8 cellular contexts compared by ENCODE assay signal in the genomic region with DNA sequence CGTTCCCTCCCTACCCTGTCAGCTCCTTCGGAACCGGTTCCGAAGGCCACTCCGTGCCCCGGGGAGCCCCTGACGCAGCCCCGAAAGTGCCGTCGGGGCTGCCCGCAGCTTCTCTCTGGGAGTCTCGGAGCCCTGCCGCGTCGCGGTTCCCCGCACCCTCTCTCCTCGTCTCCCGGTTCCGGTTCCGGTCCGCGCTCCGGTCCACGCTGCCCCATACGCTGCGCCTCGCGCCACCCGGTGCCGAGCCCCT. TPM values are rescaled to one million over a fixed set of nuclear protein-coding genes. Genes with fewer than 3 reads are reported as not detected.
DNase-seq lines count a peak whose midpoint lies in the region; ATAC-seq and TF ChIP-seq lines count a peak whose summit lies in the region.

No MANE protein-coding gene starts in this region.

- peaks cover 34% of the 10 kb centered on the region for H3K36me3 ChIP-seq in CD8-positive, alpha-beta T cell (ENCODE audit: insufficient read depth, low read length)
- peaks cover 5 to 38% of the 10 kb centered on the region in 2 donors for H3K36me3 ChIP-seq in esophagus (ENCODE audit: control insufficient read depth in 2 of 2, insufficient read depth in 2 of 2, low read length in 1 of 2)

- H3K9me3 Mint-ChIP-seq in CD8-positive, alpha-beta T cell, result no peaks in the 10 kb centered on the region
- H3K9me3 Mint-ChIP-seq in WTC11, result no peaks in the 10 kb centered on the region
- no peaks in the 10 kb centered on the region for H3K9me3 Mint-ChIP-seq in nephron

- TF ChIP-seq CTCF in CD8-positive, alpha-beta T cell (IDR thresholded peaks at IDR 0.05), result no peak
- TF ChIP-seq CTCF in WTC11 (IDR thresholded peaks at IDR 0.05) (no peak), nephron (IDR thresholded peaks at IDR 0.05; ENCODE audit: unreplicated experiment in 3 of 3) (no peak)

- POLR2A ChIA-PET in CD8-positive, alpha-beta T cell (lab: Charles Lee), result interaction anchor here (0.5 to 3.8 kb wide), 15 partner anchors 9 to 280 kb away, joined by 3 to 78 read pairs (median 5); a partner anchor contains a TSS
- POLR2A ChIA-PET in WTC11 (lab: Charles Lee), result interaction anchor here (0.6 to 3.1 kb wide), 15 partner anchors 9 to 251 kb away, joined by 3 to 53 read pairs (median 6); a partner anchor contains a TSS

- peaks cover 22% of the 10 kb centered on the region for H3K4me1 ChIP-seq in CD8-positive, alpha-beta T cell (ENCODE audit: insufficient read depth, low read length)
- peaks cover 2 to 6% of the 10 kb centered on the region in 2 donors for H3K4me1 ChIP-seq in esophagus (ENCODE audit: control insufficient read depth in 2 of 2, insufficient read depth in 2 of 2, low read length in 1 of 2)

- H3K9me3 ChIP-seq in CD8-positive, alpha-beta T cell (ENCODE audit: low read length), result no peaks in the 10 kb centered on the region
- no peaks in the 10 kb centered on the region for H3K9me3 ChIP-seq in esophagus (ENCODE audit: control insufficient read depth in 2 of 2, insufficient read depth in 1 of 2, low read depth in 1 of 2, low read length in 1 of 2)

- H3K4me1 Mint-ChIP-seq in CD8-positive, alpha-beta T cell (ENCODE audit: low read depth), result peaks cover 55% of the 10 kb centered on the region
- peaks cover 43% of the 10 kb centered on the region for H3K4me1 Mint-ChIP-seq in WTC11
- peaks cover 52% of the 10 kb centered on the region for H3K4me1 Mint-ChIP-seq in nephron

- peak; percentile 1 for ATAC-seq in CD8-positive, alpha-beta T cell
- ATAC-seq in HG02623 (IDR thresholded peaks at IDR 0.05; ENCODE audit: unreplicated experiment), result peak; percentile 10
- no peak for ATAC-seq in WTC11
- ATAC-seq in HG02610 (IDR thresholded peaks at IDR 0.05; ENCODE audit: unreplicated experiment), result no peak
- no peak for ATAC-seq in GM19452 (IDR thresholded peaks at IDR 0.05; ENCODE audit: unreplicated experiment)

- peaks cover 79% of the 10 kb centered on the region for H3K36me3 Mint-ChIP-seq in CD8-positive, alpha-beta T cell
- peaks cover 45% of the 10 kb centered on the region for H3K36me3 Mint-ChIP-seq in WTC11
- H3K36me3 Mint-ChIP-seq in nephron (ENCODE audit: low read depth), result peaks cover 47% of the 10 kb centered on the region

- peak overlapping the region; percentile 92 for H3K27ac Mint-ChIP-seq in CD8-positive, alpha-beta T cell
- H3K27ac Mint-ChIP-seq in WTC11 (no peak overlapping the region), nephron (peak overlapping the region in 2 of 3 experiments; percentile 96 to 97)

- no peaks in the 10 kb centered on the region for H3K27me3 ChIP-seq in CD8-positive, alpha-beta T cell (ENCODE audit: insufficient read depth, low read length)
- no peaks in the 10 kb centered on the region for H3K27me3 ChIP-seq in esophagus (ENCODE audit: control insufficient read depth in 1 of 2, insufficient read depth in 2 of 2, low read length in 2 of 2)

- intact Hi-C loops in CD8-positive, alpha-beta T cell (cut with DNase I, micrococcal nuclease), result loop anchor here (1.0 to 5.0 kb wide), 6 partner anchors 9 to 1236 kb away; a partner anchor contains a TSS

- DNase-seq in CD8-positive, alpha-beta T cell, result peak in 3 of 7 experiments; percentile 39 to 51 (median 44)
- DNase-seq in WTC11 (ENCODE audit: low spot score) (no peak), retina (no peak)

- H3K4me3 ChIP-seq in CD8-positive, alpha-beta T cell (ENCODE audit: low read depth, low read length), result peak overlapping the region; percentile 62
- H3K4me3 ChIP-seq in esophagus (ENCODE audit: low read depth in 1 of 2, low read length in 2 of 2), result peak overlapping the region; percentile 82 to 97

- H3K27ac ChIP-seq in CD8-positive, alpha-beta T cell (ENCODE audit: low read depth, low read length), result peak overlapping the region; percentile 83
- H3K27ac ChIP-seq in esophagus (ENCODE audit: low read depth in 2 of 2, low read length in 1 of 2), result peak overlapping the region; percentile 91 to 99

- CTCF ChIA-PET in CD8-positive, alpha-beta T cell (lab: Charles Lee), result interaction anchor here (0.8 to 4.7 kb wide), 6 partner anchors 9 to 177 kb away, joined by 3 to 37 read pairs (median 5); a partner anchor contains a TSS
- CTCF ChIA-PET in WTC11 (lab: Charles Lee), result interaction anchor here (0.9 to 8.9 kb wide), 10 partner anchors 8 to 206 kb away, joined by 3 to 74 read pairs (median 6); a partner anchor contains a TSS

- no peaks in the 10 kb centered on the region for H3K27me3 Mint-ChIP-seq in CD8-positive, alpha-beta T cell (ENCODE audit: low read depth)
- peaks cover 26% of the 10 kb centered on the region for H3K27me3 Mint-ChIP-seq in WTC11 (ENCODE audit: low read depth)
- peaks cover 20% of the 10 kb centered on the region for H3K27me3 Mint-ChIP-seq in nephron (ENCODE audit: low read depth)

- H3K4me3 Mint-ChIP-seq in CD8-positive, alpha-beta T cell, result peak overlapping the region; percentile 89
- peak overlapping the region; percentile 91 for H3K4me3 Mint-ChIP-seq in WTC11
- H3K4me3 Mint-ChIP-seq in nephron, result peak overlapping the region; percentile 93 to 95 (median 95)

- 0% methylated on average over 31 of the region's 31 CpGs for WGBS in esophagus, 2 donors

TF ChIP-seq in WTC11, 78 proteins besides CTCF, POLR2A, EP300 and RAD21:
- TF ChIP-seq FOXK1 (CRISPR knock-in tag; IDR thresholded peaks at IDR 0.05), result no peak
- TF ChIP-seq ZNF671 (CRISPR knock-in tag; IDR thresholded peaks at IDR 0.05), result no peak
- no peak for TF ChIP-seq JAZF1 (CRISPR knock-in tag; IDR thresholded peaks at IDR 0.05)
- TF ChIP-seq MXD4 (CRISPR knock-in tag; IDR thresholded peaks at IDR 0.05; ENCODE audit: borderline replicate concordance), result no peak
- TF ChIP-seq, protein P1, sequence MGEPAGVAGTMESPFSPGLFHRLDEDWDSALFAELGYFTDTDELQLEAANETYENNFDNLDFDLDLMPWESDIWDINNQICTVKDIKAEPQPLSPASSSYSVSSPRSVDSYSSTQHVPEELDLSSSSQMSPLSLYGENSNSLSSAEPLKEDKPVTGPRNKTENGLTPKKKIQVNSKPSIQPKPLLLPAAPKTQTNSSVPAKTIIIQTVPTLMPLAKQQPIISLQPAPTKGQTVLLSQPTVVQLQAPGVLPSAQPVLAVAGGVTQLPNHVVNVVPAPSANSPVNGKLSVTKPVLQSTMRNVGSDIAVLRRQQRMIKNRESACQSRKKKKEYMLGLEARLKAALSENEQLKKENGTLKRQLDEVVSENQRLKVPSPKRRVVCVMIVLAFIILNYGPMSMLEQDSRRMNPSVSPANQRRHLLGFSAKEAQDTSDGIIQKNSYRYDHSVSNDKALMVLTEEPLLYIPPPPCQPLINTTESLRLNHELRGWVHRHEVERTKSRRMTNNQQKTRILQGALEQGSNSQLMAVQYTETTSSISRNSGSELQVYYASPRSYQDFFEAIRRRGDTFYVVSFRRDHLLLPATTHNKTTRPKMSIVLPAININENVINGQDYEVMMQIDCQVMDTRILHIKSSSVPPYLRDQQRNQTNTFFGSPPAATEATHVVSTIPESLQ (CRISPR knock-in tag; IDR thresholded peaks at IDR 0.05), result no peak

RNA-seq across cellular contexts. Expression of a gene that starts 0.6 kb away (rescaled TPM):
- total RNA-seq in CD8-positive, alpha-beta T cell, result 100 to 1,000 TPM; 148 to 154 TPM
- 101 to 115 TPM (median 103 TPM) in 3 replicates for total RNA-seq in WTC11 (2021)
- polyA plus RNA-seq in esophagus, result 10 to 100 TPM; 76.2 to 90.4 TPM

RNA-seq across cellular contexts. Expression of a gene that starts 9.7 kb away (rescaled TPM):
- total RNA-seq in CD8-positive, alpha-beta T cell, result 10 to 100 TPM; 15.3 to 17.7 TPM
- total RNA-seq in WTC11 (2021), result 35.3 to 40.0 TPM (median 37.3 TPM) in 3 replicates
- 10 to 100 TPM in 1 of 2 donors, 1 to 10 TPM in 1; 9.0 to 15.2 TPM for polyA plus RNA-seq in esophagus

RNA-seq across cellular contexts. Expression of a gene that starts 11.5 kb away (rescaled TPM):
- total RNA-seq in CD8-positive, alpha-beta T cell, result 100 to 1,000 TPM; 167 to 189 TPM
- total RNA-seq in WTC11 (2021), result 45.5 to 54.7 TPM (median 51.1 TPM) in 3 replicates
- polyA plus RNA-seq in esophagus, result 100 to 1,000 TPM in 1 of 2 donors, 10 to 100 TPM in 1; 79.0 to 107 TPM

RNA-seq across cellular contexts. Expression of a gene that starts 12.0 kb away (rescaled TPM):
- 1 to 10 TPM; 1.7 to 2.1 TPM for total RNA-seq in CD8-positive, alpha-beta T cell
- 0.78 to 1.6 TPM (median 0.94 TPM) in 3 replicates for total RNA-seq in WTC11 (2021)
- 10 to 100 TPM in 1 of 2 donors, 1 to 10 TPM in 1; 7.4 to 10.5 TPM for polyA plus RNA-seq in esophagus

RNA-seq across cellular contexts. Expression of a gene that starts 20.7 kb away (rescaled TPM):
- total RNA-seq in CD8-positive, alpha-beta T cell, result 10 to 100 TPM; 41.7 to 44.0 TPM
- 41.2 to 43.9 TPM (median 43.3 TPM) in 3 replicates for total RNA-seq in WTC11 (2021)
- polyA plus RNA-seq in esophagus, result 10 to 100 TPM; 14.9 to 25.4 TPM

Comparison
In these comparisons a context has a peak if more than half of its experiments do, and no peak if none do; other contexts are left out.
1. ATAC-seq: peak in CD8-positive, alpha-beta T cell (single experiment) and HG02623 (single experiment); none in WTC11 (single experiment), HG02610 (single experiment) and GM19452 (single experiment).
2. Peak in every context shown above with its lines, with median percentiles within 50 percentile points of each other: H3K4me3 Mint-ChIP-seq.